In the genomic region with DNA sequence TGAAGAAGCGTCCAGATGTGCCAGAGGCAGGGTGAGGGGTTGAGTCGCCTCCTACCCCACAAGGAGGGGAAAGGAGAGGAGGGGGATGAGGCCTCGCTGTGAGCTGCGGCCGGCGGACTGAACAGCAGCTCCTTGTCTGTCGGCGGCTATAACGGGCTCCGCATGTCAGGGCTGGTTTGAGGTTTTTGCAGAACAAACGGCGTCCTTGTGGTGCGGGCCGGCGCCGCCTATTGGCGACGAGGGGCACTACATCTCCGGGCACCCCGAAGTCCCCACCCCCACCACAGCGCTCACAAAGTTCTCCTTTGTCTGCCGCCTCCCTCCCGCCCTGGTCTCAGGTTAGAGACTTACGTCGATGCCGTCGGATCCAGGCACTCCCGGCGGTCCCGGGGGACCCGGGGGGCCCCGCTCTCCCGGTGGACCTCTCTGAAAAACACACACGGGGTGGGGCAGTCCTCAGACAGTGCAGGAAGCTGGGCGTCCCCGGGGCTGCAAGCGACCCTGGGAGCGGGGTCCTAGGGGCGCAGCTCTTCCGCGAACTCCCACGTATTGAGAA, we compare ENCODE assay signal across 1 cellular context.
TF ChIP-seq lines count a peak whose summit lies in the region.

No MANE protein-coding gene starts in this region.

TF ChIP-seq in K562, 482 proteins besides CTCF, POLR2A, EP300 and RAD21 (continued from another document and continues in another):
- no peak for TF ChIP-seq HEY1 (CRISPR knock-in tag; IDR thresholded peaks at IDR 0.05; ENCODE audit: borderline replicate concordance)
- TF ChIP-seq PHB2 (IDR thresholded peaks at IDR 0.05; ENCODE audit: low read depth) = no peak
- TF ChIP-seq NFE2 (IDR thresholded peaks at IDR 0.05; ENCODE audit: low read depth) = 0 out of 2 replicates have a peak, but pooled peaks have one; percentile 3
- no peak for TF ChIP-seq TRIM25 (IDR thresholded peaks at IDR 0.05; ENCODE audit: borderline replicate concordance)
- no peak for TF ChIP-seq ZSCAN32 (CRISPR knock-in tag; IDR thresholded peaks at IDR 0.05)
- TF ChIP-seq, protein P1, sequence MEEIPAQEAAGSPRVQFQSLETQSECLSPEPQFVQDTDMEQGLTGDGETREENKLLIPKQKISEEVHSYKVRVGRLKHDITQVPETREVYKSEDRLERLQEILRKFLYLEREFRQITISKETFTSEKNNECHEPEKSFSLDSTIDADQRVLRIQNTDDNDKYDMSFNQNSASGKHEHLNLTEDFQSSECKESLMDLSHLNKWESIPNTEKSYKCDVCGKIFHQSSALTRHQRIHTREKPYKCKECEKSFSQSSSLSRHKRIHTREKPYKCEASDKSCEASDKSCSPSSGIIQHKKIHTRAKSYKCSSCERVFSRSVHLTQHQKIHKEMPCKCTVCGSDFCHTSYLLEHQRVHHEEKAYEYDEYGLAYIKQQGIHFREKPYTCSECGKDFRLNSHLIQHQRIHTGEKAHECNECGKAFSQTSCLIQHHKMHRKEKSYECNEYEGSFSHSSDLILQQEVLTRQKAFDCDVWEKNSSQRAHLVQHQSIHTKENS (CRISPR knock-in tag; IDR thresholded peaks at IDR 0.05) = no peak
- no peak for TF ChIP-seq AFF1 (IDR thresholded peaks at IDR 0.05; ENCODE audit: low read depth in 1 of 2, partially characterized antibody in 2 of 2)
- TF ChIP-seq, protein P2, sequence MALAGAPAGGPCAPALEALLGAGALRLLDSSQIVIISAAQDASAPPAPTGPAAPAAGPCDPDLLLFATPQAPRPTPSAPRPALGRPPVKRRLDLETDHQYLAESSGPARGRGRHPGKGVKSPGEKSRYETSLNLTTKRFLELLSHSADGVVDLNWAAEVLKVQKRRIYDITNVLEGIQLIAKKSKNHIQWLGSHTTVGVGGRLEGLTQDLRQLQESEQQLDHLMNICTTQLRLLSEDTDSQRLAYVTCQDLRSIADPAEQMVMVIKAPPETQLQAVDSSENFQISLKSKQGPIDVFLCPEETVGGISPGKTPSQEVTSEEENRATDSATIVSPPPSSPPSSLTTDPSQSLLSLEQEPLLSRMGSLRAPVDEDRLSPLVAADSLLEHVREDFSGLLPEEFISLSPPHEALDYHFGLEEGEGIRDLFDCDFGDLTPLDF (CRISPR knock-in tag; IDR thresholded peaks at IDR 0.05) = no peak
- TF ChIP-seq ZNF696 (CRISPR knock-in tag; conservative IDR thresholded peaks at IDR 0.05) = no peak
- no peak for TF ChIP-seq DPF2 (IDR thresholded peaks at IDR 0.05)
- no peak for TF ChIP-seq U2AF1 (optimal IDR thresholded peaks at IDR 0.05; ENCODE audit: low read depth, low read length)
- no peak for TF ChIP-seq NR4A1 (CRISPR knock-in tag; IDR thresholded peaks at IDR 0.05)
- TF ChIP-seq NR4A1 (tag; IDR thresholded peaks at IDR 0.05) = no peak
- no peak for TF ChIP-seq ZFP1 (CRISPR knock-in tag; IDR thresholded peaks at IDR 0.05)
- TF ChIP-seq, protein P3, sequence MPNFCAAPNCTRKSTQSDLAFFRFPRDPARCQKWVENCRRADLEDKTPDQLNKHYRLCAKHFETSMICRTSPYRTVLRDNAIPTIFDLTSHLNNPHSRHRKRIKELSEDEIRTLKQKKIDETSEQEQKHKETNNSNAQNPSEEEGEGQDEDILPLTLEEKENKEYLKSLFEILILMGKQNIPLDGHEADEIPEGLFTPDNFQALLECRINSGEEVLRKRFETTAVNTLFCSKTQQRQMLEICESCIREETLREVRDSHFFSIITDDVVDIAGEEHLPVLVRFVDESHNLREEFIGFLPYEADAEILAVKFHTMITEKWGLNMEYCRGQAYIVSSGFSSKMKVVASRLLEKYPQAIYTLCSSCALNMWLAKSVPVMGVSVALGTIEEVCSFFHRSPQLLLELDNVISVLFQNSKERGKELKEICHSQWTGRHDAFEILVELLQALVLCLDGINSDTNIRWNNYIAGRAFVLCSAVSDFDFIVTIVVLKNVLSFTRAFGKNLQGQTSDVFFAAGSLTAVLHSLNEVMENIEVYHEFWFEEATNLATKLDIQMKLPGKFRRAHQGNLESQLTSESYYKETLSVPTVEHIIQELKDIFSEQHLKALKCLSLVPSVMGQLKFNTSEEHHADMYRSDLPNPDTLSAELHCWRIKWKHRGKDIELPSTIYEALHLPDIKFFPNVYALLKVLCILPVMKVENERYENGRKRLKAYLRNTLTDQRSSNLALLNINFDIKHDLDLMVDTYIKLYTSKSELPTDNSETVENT (CRISPR knock-in tag; IDR thresholded peaks at IDR 0.05) = no peak
- TF ChIP-seq ZNF445 (CRISPR knock-in tag; IDR thresholded peaks at IDR 0.05; ENCODE audit: low read depth) = no peak
- TF ChIP-seq ELF1 (tag; IDR thresholded peaks at IDR 0.05) = no peak
- TF ChIP-seq ZNF3 (CRISPR knock-in tag; IDR thresholded peaks at IDR 0.05) = no peak
- no peak for TF ChIP-seq TCF3 (CRISPR knock-in tag; IDR thresholded peaks at IDR 0.05)
- TF ChIP-seq ZNF140 (CRISPR knock-in tag; IDR thresholded peaks at IDR 0.05) = no peak
- TF ChIP-seq CXXC5 (CRISPR knock-in tag; IDR thresholded peaks at IDR 0.05) = peak; percentile 88
- no peak for TF ChIP-seq HDAC2 (IDR thresholded peaks at IDR 0.05)
- TF ChIP-seq GABPB1 (CRISPR knock-in tag; IDR thresholded peaks at IDR 0.05) = peak; percentile 78
- TF ChIP-seq TSC22D4 (tag; IDR thresholded peaks at IDR 0.05) = no peak
- TF ChIP-seq KAT7 (CRISPR knock-in tag; IDR thresholded peaks at IDR 0.05; ENCODE audit: borderline replicate concordance) = 0 out of 2 replicates have a peak, but pooled peaks have one; percentile 64
- TF ChIP-seq HLTF (IDR thresholded peaks at IDR 0.05) = no peak
- TF ChIP-seq GTF2F1 (IDR thresholded peaks at IDR 0.05; ENCODE audit: low read depth, low read length) = no peak
- TF ChIP-seq ZC3H4 (CRISPR knock-in tag; IDR thresholded peaks at IDR 0.05; ENCODE audit: borderline replicate concordance) = no peak
- TF ChIP-seq ZNF134 (CRISPR knock-in tag; conservative IDR thresholded peaks at IDR 0.05) = no peak
- TF ChIP-seq, protein P4, sequence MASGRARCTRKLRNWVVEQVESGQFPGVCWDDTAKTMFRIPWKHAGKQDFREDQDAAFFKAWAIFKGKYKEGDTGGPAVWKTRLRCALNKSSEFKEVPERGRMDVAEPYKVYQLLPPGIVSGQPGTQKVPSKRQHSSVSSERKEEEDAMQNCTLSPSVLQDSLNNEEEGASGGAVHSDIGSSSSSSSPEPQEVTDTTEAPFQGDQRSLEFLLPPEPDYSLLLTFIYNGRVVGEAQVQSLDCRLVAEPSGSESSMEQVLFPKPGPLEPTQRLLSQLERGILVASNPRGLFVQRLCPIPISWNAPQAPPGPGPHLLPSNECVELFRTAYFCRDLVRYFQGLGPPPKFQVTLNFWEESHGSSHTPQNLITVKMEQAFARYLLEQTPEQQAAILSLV (tag; IDR thresholded peaks at IDR 0.05) = no peak
- no peak for TF ChIP-seq ZNF217 (CRISPR knock-in tag; IDR thresholded peaks at IDR 0.05)
- TF ChIP-seq SRSF1 (IDR thresholded peaks at IDR 0.05; ENCODE audit: low read depth, low read length) = no peak
- TF ChIP-seq ZKSCAN3 (CRISPR knock-in tag; IDR thresholded peaks at IDR 0.05) = no peak
- no peak for TF ChIP-seq ZNF551 (CRISPR knock-in tag; IDR thresholded peaks at IDR 0.05)
- no peak for TF ChIP-seq ETS2 (tag; IDR thresholded peaks at IDR 0.05; ENCODE audit: borderline replicate concordance, poor library complexity, severe bottlenecking)
- TF ChIP-seq, protein P5, sequence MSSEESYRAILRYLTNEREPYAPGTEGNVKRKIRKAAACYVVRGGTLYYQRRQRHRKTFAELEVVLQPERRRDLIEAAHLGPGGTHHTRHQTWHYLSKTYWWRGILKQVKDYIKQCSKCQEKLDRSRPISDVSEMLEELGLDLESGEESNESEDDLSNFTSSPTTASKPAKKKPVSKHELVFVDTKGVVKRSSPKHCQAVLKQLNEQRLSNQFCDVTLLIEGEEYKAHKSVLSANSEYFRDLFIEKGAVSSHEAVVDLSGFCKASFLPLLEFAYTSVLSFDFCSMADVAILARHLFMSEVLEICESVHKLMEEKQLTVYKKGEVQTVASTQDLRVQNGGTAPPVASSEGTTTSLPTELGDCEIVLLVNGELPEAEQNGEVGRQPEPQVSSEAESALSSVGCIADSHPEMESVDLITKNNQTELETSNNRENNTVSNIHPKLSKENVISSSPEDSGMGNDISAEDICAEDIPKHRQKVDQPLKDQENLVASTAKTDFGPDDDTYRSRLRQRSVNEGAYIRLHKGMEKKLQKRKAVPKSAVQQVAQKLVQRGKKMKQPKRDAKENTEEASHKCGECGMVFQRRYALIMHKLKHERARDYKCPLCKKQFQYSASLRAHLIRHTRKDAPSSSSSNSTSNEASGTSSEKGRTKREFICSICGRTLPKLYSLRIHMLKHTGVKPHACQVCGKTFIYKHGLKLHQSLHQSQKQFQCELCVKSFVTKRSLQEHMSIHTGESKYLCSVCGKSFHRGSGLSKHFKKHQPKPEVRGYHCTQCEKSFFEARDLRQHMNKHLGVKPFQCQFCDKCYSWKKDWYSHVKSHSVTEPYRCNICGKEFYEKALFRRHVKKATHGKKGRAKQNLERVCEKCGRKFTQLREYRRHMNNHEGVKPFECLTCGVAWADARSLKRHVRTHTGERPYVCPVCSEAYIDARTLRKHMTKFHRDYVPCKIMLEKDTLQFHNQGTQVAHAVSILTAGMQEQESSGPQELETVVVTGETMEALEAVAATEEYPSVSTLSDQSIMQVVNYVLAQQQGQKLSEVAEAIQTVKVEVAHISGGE (CRISPR knock-in tag; IDR thresholded peaks at IDR 0.05) = peak in 1 of 3 experiments; percentile 59; a peak in 1 of 6 replicates
- no peak for TF ChIP-seq ZNF431 (CRISPR knock-in tag; IDR thresholded peaks at IDR 0.05)
- no peak for TF ChIP-seq POLR2AphosphoS5 (IDR thresholded peaks at IDR 0.05; ENCODE audit: control insufficient read depth, insufficient read depth, low read depth, low read length)
- TF ChIP-seq, protein P6, sequence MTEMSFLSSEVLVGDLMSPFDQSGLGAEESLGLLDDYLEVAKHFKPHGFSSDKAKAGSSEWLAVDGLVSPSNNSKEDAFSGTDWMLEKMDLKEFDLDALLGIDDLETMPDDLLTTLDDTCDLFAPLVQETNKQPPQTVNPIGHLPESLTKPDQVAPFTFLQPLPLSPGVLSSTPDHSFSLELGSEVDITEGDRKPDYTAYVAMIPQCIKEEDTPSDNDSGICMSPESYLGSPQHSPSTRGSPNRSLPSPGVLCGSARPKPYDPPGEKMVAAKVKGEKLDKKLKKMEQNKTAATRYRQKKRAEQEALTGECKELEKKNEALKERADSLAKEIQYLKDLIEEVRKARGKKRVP (CRISPR knock-in tag; IDR thresholded peaks at IDR 0.05) = no peak
- no peak for TF ChIP-seq SIN3B (IDR thresholded peaks at IDR 0.05; ENCODE audit: low read depth)
- TF ChIP-seq HOXB6 (CRISPR knock-in tag; IDR thresholded peaks at IDR 0.05; ENCODE audit: borderline replicate concordance) = no peak
- no peak for TF ChIP-seq NFRKB (IDR thresholded peaks at IDR 0.05; ENCODE audit: low read depth)
- TF ChIP-seq ZNF311 (CRISPR knock-in tag; IDR thresholded peaks at IDR 0.05) = no peak
- peak; percentile 50 for TF ChIP-seq RBBP5 (IDR thresholded peaks at IDR 0.05; ENCODE audit: borderline replicate concordance, insufficient read depth, low read length, poor library complexity, severe bottlenecking)
- TF ChIP-seq CHD4 (IDR thresholded peaks at IDR 0.05; ENCODE audit: insufficient read depth, insufficient replicate concordance, low read depth, low read length, poor library complexity, severe bottlenecking) = no peak
- TF ChIP-seq, protein P7, sequence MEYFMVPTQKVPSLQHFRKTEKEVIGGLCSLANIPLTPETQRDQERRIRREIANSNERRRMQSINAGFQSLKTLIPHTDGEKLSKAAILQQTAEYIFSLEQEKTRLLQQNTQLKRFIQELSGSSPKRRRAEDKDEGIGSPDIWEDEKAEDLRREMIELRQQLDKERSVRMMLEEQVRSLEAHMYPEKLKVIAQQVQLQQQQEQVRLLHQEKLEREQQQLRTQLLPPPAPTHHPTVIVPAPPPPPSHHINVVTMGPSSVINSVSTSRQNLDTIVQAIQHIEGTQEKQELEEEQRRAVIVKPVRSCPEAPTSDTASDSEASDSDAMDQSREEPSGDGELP (CRISPR knock-in tag; IDR thresholded peaks at IDR 0.05; ENCODE audit: borderline replicate concordance) = peak; percentile 74
- TF ChIP-seq SMARCE1 (IDR thresholded peaks at IDR 0.05) = 0 out of 2 replicates have a peak, but pooled peaks have one; percentile 21
- TF ChIP-seq MED1 (CRISPR knock-in tag; IDR thresholded peaks at IDR 0.05; ENCODE audit: borderline replicate concordance) = no peak
- TF ChIP-seq TGIF2 (CRISPR knock-in tag; IDR thresholded peaks at IDR 0.05) = no peak
- TF ChIP-seq SMAD4 (CRISPR knock-in tag; conservative IDR thresholded peaks at IDR 0.05) = peak; percentile 77
- no peak for TF ChIP-seq SNIP1 (IDR thresholded peaks at IDR 0.05; ENCODE audit: low read depth)
